In genomic region chr7:131111-132094, GRCh38 we compare ENCODE assay signal across 12 cellular contexts.
DNase-seq lines count a peak whose midpoint lies in the region; ATAC-seq and TF ChIP-seq lines count a peak whose summit lies in the region.
"Had no signal": no experiment of that assay in that cellular context is flagged by ENCODE, and none has a peak within 500 bp of the region (broad histone marks: within the 10 kb centered on the region; RNA-seq: fewer than 3 reads in every experiment).

No MANE protein-coding gene starts in this region.

- no peaks in the 10 kb centered on the region for H3K36me3 ChIP-seq in adipocyte (ENCODE audit: control insufficient read depth, insufficient read depth, low read length, severe bottlenecking)
- no peaks in the 10 kb centered on the region for H3K36me3 ChIP-seq in hepatocyte (replicated peaks; ENCODE audit: insufficient read depth, low read depth)
- H3K36me3 ChIP-seq in psoas muscle (ENCODE audit: insufficient read depth in 1 of 2, low read depth in 1 of 2), result no peaks in the 10 kb centered on the region

- no peaks in the 10 kb centered on the region for H4K20me1 ChIP-seq in hepatocyte (ENCODE audit: insufficient read depth, poor library complexity, severe bottlenecking)

- H3K9ac ChIP-seq in adipocyte (ENCODE audit: low read length), result peak overlapping the region; percentile 39

- intact Hi-C loops in psoas muscle (cut with DNase I), result no loop called here

- H3K4me3 ChIP-seq in adipocyte (ENCODE audit: low read length) (no peak overlapping the region), hepatocyte (no peak overlapping the region), psoas muscle (no peak overlapping the region)

- TF ChIP-seq CTCF in hepatocyte (IDR thresholded peaks at IDR 0.05; ENCODE audit: poor library complexity) (no peak), psoas muscle (IDR thresholded peaks at IDR 0.05) (no peak), GM13976 (IDR thresholded peaks at IDR 0.05; ENCODE audit: borderline replicate concordance, control extremely low read depth, extremely low read depth, insufficient read depth, missing control alignments) (no peak)

- peaks cover 3% of the 10 kb centered on the region for H3K9me3 ChIP-seq in adipocyte (ENCODE audit: control insufficient read depth, low read length)
- H3K9me3 ChIP-seq in hepatocyte (ENCODE audit: low read depth), result no peaks in the 10 kb centered on the region
- H3K9me3 ChIP-seq in psoas muscle, result no peaks in the 10 kb centered on the region

- 84% methylated on average over 24 of the region's 24 CpGs for WGBS in hepatocyte (ENCODE audit: low lambda C conversion rate, missing lambda C conversion rate)
- WGBS in psoas muscle, 3 donors, result 54 to 59% (median 57%) methylated on average over 23 to 24 of the region's 24 CpGs

- no peak overlapping the region for H2AFZ ChIP-seq in hepatocyte

- H3K27me3 ChIP-seq in adipocyte (replicated peaks; ENCODE audit: control insufficient read depth, insufficient read depth, low read length) (no peaks in the 10 kb centered on the region), hepatocyte (no peaks in the 10 kb centered on the region), psoas muscle (ENCODE audit: insufficient read depth in 3 of 3, low read length in 2 of 3) (peaks cover 0 to 2% (median 0%) of the 10 kb centered on the region in 3 donors)

- H3K9me2 ChIP-seq in hepatocyte (replicated peaks; ENCODE audit: insufficient read depth), result no peaks in the 10 kb centered on the region

- H3K79me2 ChIP-seq in hepatocyte, result no peaks in the 10 kb centered on the region

- in situ Hi-C loops in GM13976 (cut with MboI; ENCODE audit: low sequenced_read_pairs, unreplicated experiment), result no loop called here

- DNase-seq in GM03348 (ENCODE audit: low spot score), result peak; percentile 30
- DNase-seq in adipocyte (ENCODE audit: low read depth), result no peak
- peak; percentile 5 for DNase-seq in hepatocyte (ENCODE audit: low spot score)
- peak in 1 of 2 donors; percentile 51 for DNase-seq in psoas muscle
- no peak for DNase-seq in HPDE6-E6E7 (ENCODE audit: extremely low spot score)
- DNase-seq in GM13976 (ENCODE audit: low spot score), result no peak
- DNase-seq: effector memory CD8-positive, alpha-beta T cell; H9; mesendoderm; NCI-H82 had no signal

- H3K4me1 ChIP-seq in adipocyte (ENCODE audit: control insufficient read depth, insufficient read depth, low read length) (peaks cover 25% of the 10 kb centered on the region), hepatocyte (ENCODE audit: insufficient read depth) (no peaks in the 10 kb centered on the region), psoas muscle (peaks cover 18% of the 10 kb centered on the region)

- ATAC-seq in psoas muscle (peak; percentile 31 to 38 (median 34)), HG03521 (IDR thresholded peaks at IDR 0.05; ENCODE audit: unreplicated experiment) (no peak), GM21390 (IDR thresholded peaks at IDR 0.05; ENCODE audit: unreplicated experiment) (no peak)
- ATAC-seq: effector memory CD8-positive, alpha-beta T cell had no signal

- H3K4me2 ChIP-seq in hepatocyte, result no peak overlapping the region

- H3K27ac ChIP-seq in hepatocyte, result no peak overlapping the region
- H3K27ac ChIP-seq in psoas muscle, result no peak overlapping the region

Comparison
In these comparisons a context has a peak if more than half of its experiments do, and no peak if none do; other contexts are left out.
1. DNase-seq: peak in GM03348 (single experiment) and hepatocyte (single experiment); none in adipocyte (single experiment), HPDE6-E6E7 (single experiment) and GM13976 (single experiment).
2. ATAC-seq: peak in psoas muscle (4 of 4); none in HG03521 (single experiment) and GM21390 (single experiment).